Comparison of ENCODE assay signal across 8 cellular contexts in genomic region chr21:39386899-39387298, GRCh38. TPM values are rescaled to one million over a fixed set of nuclear protein-coding genes. Genes with fewer than 3 reads are reported as not detected.
DNase-seq lines count a peak whose midpoint lies in the region; ATAC-seq and TF ChIP-seq lines count a peak whose summit lies in the region.

No MANE protein-coding gene starts in this region.

- H3K4me3 ChIP-seq in SK-N-SH (ENCODE audit: low read depth in 2 of 2, low read length in 1 of 2) (0 out of 4 replicates have a peak overlapping the region, but pooled peaks of 1 of the 2 experiments have one; percentile 18), SJSA1 (no peak overlapping the region; the same call in 1 of the 2 replicates), gastroesophageal sphincter (no peak overlapping the region)

- no peak for TF ChIP-seq RAD21 in SK-N-SH (IDR thresholded peaks at IDR 0.05; ENCODE audit: low read length)

- no peak overlapping the region; the same call in 1 of the 2 replicates for H3K9ac ChIP-seq in SK-N-SH

- peak overlapping the region; percentile 82 for H3K4me3 Mint-ChIP-seq in stimulated activated effector memory CD8-positive, alpha-beta T cell treated with anti-CD3 and anti-CD28 coated beads, Interleukin-12 subunit alpha, Interleukin-12 subunit beta, amount 100 ng/mL, for 72 hours

- H2AFZ ChIP-seq in SK-N-SH (ENCODE audit: low read depth), result peak overlapping the region; percentile 69

- no peak for TF ChIP-seq EP300 in SK-N-SH (IDR thresholded peaks at IDR 0.05; ENCODE audit: borderline replicate concordance in 1 of 2, low read depth in 1 of 2, low read length in 1 of 2)
- no peak for TF ChIP-seq EP300 in gastroesophageal sphincter (IDR thresholded peaks at IDR 0.05)

- ATAC-seq in SK-N-SH treated with all-trans-retinoic acid at 6 μM for 48 hours (no peak), gastroesophageal sphincter (no peak), foreskin keratinocyte (no peak), GM19397 (IDR thresholded peaks at IDR 0.05; ENCODE audit: unreplicated experiment) (no peak)
- ATAC-seq in stimulated activated effector memory CD8-positive, alpha-beta T cell treated with anti-CD3 and anti-CD28 coated beads, Interleukin-12 subunit alpha, Interleukin-12 subunit beta, amount 100 ng/mL, for 72 hours, result no peak

- POLR2A ChIA-PET in SK-N-SH (lab: Yijun Ruan, JAX), result interaction anchor here (3.0 kb wide), 1 partner anchor 38 kb away, joined by 19 read pairs; the partner anchor contains the start of gene HMGN1

- H3K4me1 ChIP-seq in SK-N-SH (ENCODE audit: control insufficient read depth in 1 of 2, insufficient read depth in 2 of 2, low read depth in 1 of 2, low read length in 1 of 2) (peaks cover 4 to 17% of the 10 kb centered on the region in 2 experiments; a peak in 3 of 4 replicates), SJSA1 (replicated peaks) (peaks cover 28% of the 10 kb centered on the region), gastroesophageal sphincter (peaks cover 0 to 75% (median 16%) of the 10 kb centered on the region in 3 donors), foreskin keratinocyte (peaks cover 3% of the 10 kb centered on the region)

- H3K9me3 Mint-ChIP-seq in stimulated activated effector memory CD8-positive, alpha-beta T cell treated with anti-CD3 and anti-CD28 coated beads, Interleukin-12 subunit alpha, Interleukin-12 subunit beta, amount 100 ng/mL, for 72 hours, result no peaks in the 10 kb centered on the region

- peaks cover 76% of the 10 kb centered on the region for H3K79me2 ChIP-seq in SK-N-SH (ENCODE audit: insufficient read depth)

- H3K4me1 Mint-ChIP-seq in stimulated activated effector memory CD8-positive, alpha-beta T cell treated with anti-CD3 and anti-CD28 coated beads, Interleukin-12 subunit alpha, Interleukin-12 subunit beta, amount 100 ng/mL, for 72 hours, result peaks cover 54% of the 10 kb centered on the region

- DNase-seq in SK-N-SH, result no peak
- DNase-seq in SJSA1 (ENCODE audit: low read depth in 1 of 2, low spot score in 2 of 2), result no peak
- no peak for DNase-seq in stimulated activated effector memory CD8-positive, alpha-beta T cell treated with anti-CD3 and anti-CD28 coated beads, Interleukin-12 subunit alpha, Interleukin-12 subunit beta, amount 100 ng/mL, for 72 hours (ENCODE audit: low spot score in 2 of 2)
- no peak for DNase-seq in foreskin keratinocyte
- no peak for DNase-seq in NCI-H345 treated with DMSO at 0.1 percent for 48 hours (lab: John Stamatoyannopoulos, UW; ENCODE audit: unreplicated experiment)

- no peaks in the 10 kb centered on the region for H3K9me2 ChIP-seq in SK-N-SH

- H3K9me3 ChIP-seq in SK-N-SH (no peaks in the 10 kb centered on the region), SJSA1 (replicated peaks) (no peaks in the 10 kb centered on the region), gastroesophageal sphincter (no peaks in the 10 kb centered on the region)

- peak overlapping the region; percentile 88 for H3K27ac Mint-ChIP-seq in stimulated activated effector memory CD8-positive, alpha-beta T cell treated with anti-CD3 and anti-CD28 coated beads, Interleukin-12 subunit alpha, Interleukin-12 subunit beta, amount 100 ng/mL, for 72 hours

- H3K27ac ChIP-seq in SK-N-SH (ENCODE audit: low read depth in 2 of 2, low read length in 1 of 2) (peak overlapping the region; percentile 59 to 77), SJSA1 (peak overlapping the region; percentile 43; the same call in 1 of the 2 replicates), gastroesophageal sphincter (peak overlapping the region in 3 of 4 donors; percentile 79 to 85 (median 82)), foreskin keratinocyte (no peak overlapping the region)

- peaks cover 31% of the 10 kb centered on the region for H3K36me3 Mint-ChIP-seq in stimulated activated effector memory CD8-positive, alpha-beta T cell treated with anti-CD3 and anti-CD28 coated beads, Interleukin-12 subunit alpha, Interleukin-12 subunit beta, amount 100 ng/mL, for 72 hours

- peaks cover 4% of the 10 kb centered on the region; the same call in 1 of the 2 replicates for H4K20me1 ChIP-seq in SK-N-SH (ENCODE audit: insufficient read depth)

- peaks cover 14% of the 10 kb centered on the region for H3F3A ChIP-seq in SK-N-SH (replicated peaks; ENCODE audit: insufficient read depth)

- H3K36me3 ChIP-seq in SK-N-SH (replicated peaks in 1 of 2; ENCODE audit: control insufficient read depth in 1 of 2, insufficient read depth in 2 of 2, low read length in 1 of 2), result peaks cover 7 to 18% of the 10 kb centered on the region in 2 experiments
- peaks cover 7% of the 10 kb centered on the region; the same call in 1 of the 2 replicates for H3K36me3 ChIP-seq in SJSA1
- peaks cover 0 to 16% of the 10 kb centered on the region in 2 donors for H3K36me3 ChIP-seq in gastroesophageal sphincter

- H3K27me3 ChIP-seq in SK-N-SH (ENCODE audit: insufficient read depth) (no peaks in the 10 kb centered on the region), SJSA1 (replicated peaks) (no peaks in the 10 kb centered on the region), gastroesophageal sphincter (no peaks in the 10 kb centered on the region), foreskin keratinocyte (no peaks in the 10 kb centered on the region)

- 98% methylated on average over 11 of the region's 11 CpGs for WGBS in SK-N-SH (ENCODE audit: low lambda C conversion rate)
- 86 to 95% methylated on average over 8 to 11 of the region's 11 CpGs for WGBS in gastroesophageal sphincter (ENCODE audit: low coverage in 1 of 2), 2 donors

- H3K4me2 ChIP-seq in SK-N-SH, result peak overlapping the region; percentile 66

- CTCF ChIA-PET in SK-N-SH (lab: Yijun Ruan, JAX), result interaction anchor here (1.1 to 2.0 kb wide), 10 partner anchors 12 to 204 kb away, joined by 3 to 14 read pairs (median 6); partner anchors contain the start of genes BRWD1 and PSMG1

- TF ChIP-seq CTCF in SK-N-SH (IDR thresholded peaks at IDR 0.05) (no peak), gastroesophageal sphincter (IDR thresholded peaks at IDR 0.05) (no peak), foreskin keratinocyte (conservative IDR thresholded peaks at IDR 0.05) (no peak)

- no peak for TF ChIP-seq POLR2A in gastroesophageal sphincter (IDR thresholded peaks at IDR 0.05)

TF ChIP-seq in SK-N-SH, 30 proteins besides CTCF, POLR2A, EP300 and RAD21:
- TF ChIP-seq YY1 (IDR thresholded peaks at IDR 0.05; ENCODE audit: low read depth) (no peak), TCF12 (IDR thresholded peaks at IDR 0.05) (no peak), MEF2A (IDR thresholded peaks at IDR 0.05; ENCODE audit: borderline replicate concordance, low read depth) (no peak), NFIC (IDR thresholded peaks at IDR 0.05; ENCODE audit: borderline replicate concordance) (no peak), RCOR1 (IDR thresholded peaks at IDR 0.05; ENCODE audit: low read length) (no peak), GABPA (IDR thresholded peaks at IDR 0.05; ENCODE audit: low read depth) (no peak), FOSL2 (IDR thresholded peaks at IDR 0.05; ENCODE audit: borderline replicate concordance, low read depth) (no peak), NRF1 (IDR thresholded peaks at IDR 0.05; ENCODE audit: low read depth, low read length) (no peak), USF1 (IDR thresholded peaks at IDR 0.05; ENCODE audit: borderline replicate concordance, low read depth) (no peak)

TF ChIP-seq in SK-N-SH treated with all-trans-retinoic acid at 6 μM for 48 hours, 23 proteins besides CTCF, POLR2A, EP300 and RAD21 (continues in another document):
- no peak for TF ChIP-seq POU6F1 (CRISPR knock-in tag; IDR thresholded peaks at IDR 0.05; ENCODE audit: borderline replicate concordance, low read depth)
- TF ChIP-seq CSRNP3 (CRISPR knock-in tag; IDR thresholded peaks at IDR 0.05), result no peak
- TF ChIP-seq CSDC2 (CRISPR knock-in tag; IDR thresholded peaks at IDR 0.05), result no peak
- TF ChIP-seq ZNF70 (CRISPR knock-in tag; IDR thresholded peaks at IDR 0.05), result no peak
- no peak for TF ChIP-seq PPARA (CRISPR knock-in tag; IDR thresholded peaks at IDR 0.05; ENCODE audit: borderline replicate concordance)
- TF ChIP-seq ISL1 (CRISPR knock-in tag; IDR thresholded peaks at IDR 0.05), result no peak

RNA-seq across cellular contexts. Expression of gene HMGN1, which starts 38.0 kb away (rescaled TPM):
- polyA plus RNA-seq in SK-N-SH (2012; rRNA removed) (203 and 219 TPM in 2 replicates), foreskin keratinocyte (341 and 410 TPM in 2 replicates)
- polyA plus RNA-seq in SK-N-SH (2012; cell fraction: cytosol; rRNA removed), result 266 and 361 TPM in 2 replicates
- polyA plus RNA-seq in SK-N-SH (2012; cell fraction: nucleus; rRNA removed), result 150 and 210 TPM in 2 replicates
- 446 and 461 TPM in 2 replicates for total RNA-seq in SJSA1 (2014; rRNA removed; shearing (Covaris generic))
- total RNA-seq in gastroesophageal sphincter (100 to 1,000 TPM in 1 of 4 donors, 10 to 100 TPM in 3; 69.0 to 117 (median 80.8) TPM), foreskin keratinocyte (358 and 397 TPM in 2 replicates)

RNA-seq across cellular contexts. Expression of gene LCA5L, which starts 58.7 kb away (rescaled TPM):
- polyA plus RNA-seq in SK-N-SH (2012; rRNA removed) (0.74 and 1.0 TPM in 2 replicates), foreskin keratinocyte (0.27 and 0.35 TPM in 2 replicates)
- polyA plus RNA-seq in SK-N-SH (2012; cell fraction: cytosol; rRNA removed), result 1.2 and 1.9 TPM in 2 replicates
- 0.96 and 2.5 TPM in 2 replicates for polyA plus RNA-seq in SK-N-SH (2012; cell fraction: nucleus; rRNA removed)
- total RNA-seq in SJSA1 (2014; rRNA removed; shearing (Covaris generic)), result 1.0 TPM in 1 of 2 replicates, not detected in the other
- total RNA-seq in gastroesophageal sphincter (1 to 10 TPM in 3 of 4 donors, under 1 TPM in 1; 0.54 to 1.6 (median 1.2) TPM), foreskin keratinocyte (0.42 and 0.61 TPM in 2 replicates)
